22 cellular contexts compared by ENCODE assay signal in genomic region chr11:66494458-66494857, GRCh38. TPM values are rescaled to one million over a fixed set of nuclear protein-coding genes. Genes with fewer than 3 reads are reported as not detected.
A peak's percentile ranks its signal among the peaks of the same experiment; 100 is the strongest.
DNase-seq lines count a peak whose midpoint lies in the region; ATAC-seq, FAIRE-seq and TF ChIP-seq lines count a peak whose summit lies in the region.
"Had no signal": no experiment of that assay in that cellular context is flagged by ENCODE, and none has a peak within 500 bp of the region (broad histone marks: within the 10 kb centered on the region; RNA-seq: fewer than 3 reads in every experiment).

No MANE protein-coding gene starts in this region.

- H4K20me1 ChIP-seq in HepG2 (ENCODE audit: insufficient read depth, low read length) = no peaks in the 10 kb centered on the region

- TF ChIP-seq CTCF in HepG2 (CRISPR knock-in tag; IDR thresholded peaks at IDR 0.05) (no peak), right lobe of liver (IDR thresholded peaks at IDR 0.05) (no peak)

- H3K27ac ChIP-seq in HepG2 (ENCODE audit: extremely low read length, insufficient read depth, low read length) (no peak overlapping the region), right lobe of liver (no peak overlapping the region)
- H3K27ac ChIP-seq: A549 had no signal

- H3K9ac ChIP-seq in HepG2 (ENCODE audit: insufficient read depth, low read depth, low read length) = no peak overlapping the region
- peak overlapping the region; percentile 47 for H3K9ac ChIP-seq in iPS-15b (ENCODE audit: low read depth, low read length)

- no peaks in the 10 kb centered on the region for H3K79me2 ChIP-seq in HepG2 (ENCODE audit: insufficient read depth, low read length)

- CTCF ChIA-PET in HepG2 (lab: Yijun Ruan, JAX; ENCODE audit: low intra/inter-chr PET ratio, low total read pairs) = no interaction called here

- intact Hi-C loops in HepG2 (cut with micrococcal nuclease; ENCODE audit: unreplicated experiment) = no loop called here
- intact Hi-C loops in right lobe of liver (cut with DNase I) = no loop called here

- no peak overlapping the region for H3K4me2 ChIP-seq in HepG2 (ENCODE audit: low read depth, low read length)
- H3K4me2 ChIP-seq: A549 had no signal

- no peak for FAIRE-seq in HepG2 (lab: Jason Lieb, UNC)
- FAIRE-seq: A549, GM12891, GM18507 had no signal

- H3K4me1 ChIP-seq in HepG2 (ENCODE audit: insufficient read depth, low read length) (peaks cover 8% of the 10 kb centered on the region; the same call in 1 of the 2 replicates), right lobe of liver (no peaks in the 10 kb centered on the region), iPS-15b (ENCODE audit: control insufficient read depth, insufficient read depth, low read length) (peaks cover 3% of the 10 kb centered on the region)
- H3K4me1 ChIP-seq: A549 had no signal

- TF ChIP-seq RAD21 in HepG2 (CRISPR knock-in tag; IDR thresholded peaks at IDR 0.05) = no peak

- no TSS peak for BruUV-seq in HepG2 (replicated peaks; lab: Mats Ljungman, UMichigan)

- TF ChIP-seq EP300 in HepG2 (IDR thresholded peaks at IDR 0.05; ENCODE audit: low read depth in 2 of 2, low read length in 2 of 2) = no peak
- TF ChIP-seq EP300 in HepG2 (CRISPR knock-in tag; IDR thresholded peaks at IDR 0.05; ENCODE audit: borderline replicate concordance) = no peak

- TF ChIP-seq POLR2A in HepG2 (IDR thresholded peaks at IDR 0.05; ENCODE audit: insufficient read depth in 1 of 2, low read depth in 2 of 2, low read length in 2 of 2) (no peak), right lobe of liver (IDR thresholded peaks at IDR 0.05) (no peak)

- H3K9me3 ChIP-seq in HepG2 (ENCODE audit: low read length) (no peaks in the 10 kb centered on the region), right lobe of liver (no peaks in the 10 kb centered on the region), iPS-15b (ENCODE audit: control insufficient read depth, insufficient read depth, low read length) (no peaks in the 10 kb centered on the region)
- H3K9me3 ChIP-seq: A549 had no signal

- H3K36me3 ChIP-seq in HepG2 (replicated peaks in 1 of 2; ENCODE audit: control insufficient read depth in 1 of 2, insufficient read depth in 2 of 2, low read length in 2 of 2) (peaks cover 15 to 34% of the 10 kb centered on the region in 2 experiments; a peak in 4 of 5 replicates), right lobe of liver (peaks cover 0 to 12% (median 3%) of the 10 kb centered on the region in 4 donors), iPS-15b (ENCODE audit: control insufficient read depth, insufficient read depth, low read length) (peaks cover 32% of the 10 kb centered on the region)

- no peak overlapping the region for H2AFZ ChIP-seq in HepG2 (ENCODE audit: low read length)

- 96% methylated on average over 6 of the region's 7 CpGs for WGBS in HepG2 (ENCODE audit: low lambda C conversion rate)
- no CpG with 5 or more reads among the region's 7 CpGs for WGBS in right lobe of liver (ENCODE audit: insufficient coverage, low coverage, low lambda C conversion rate, missing lambda C conversion rate)

- H3K27me3 ChIP-seq in HepG2 (ENCODE audit: control insufficient read depth in 1 of 2, insufficient read depth in 2 of 2, low read length in 2 of 2) (no peaks in the 10 kb centered on the region), right lobe of liver (no peaks in the 10 kb centered on the region), iPS-15b (ENCODE audit: control insufficient read depth, insufficient read depth, low read length) (no peaks in the 10 kb centered on the region)

- POLR2A ChIA-PET in HepG2 (lab: Yijun Ruan, JAX) = interaction anchor here (1.9 kb wide), 1 partner anchor 11 kb away, joined by 4 read pairs; no protein-coding TSS in a partner anchor

- ATAC-seq in HepG2 = no peak
- no peak for ATAC-seq in right lobe of liver
- ATAC-seq in HG03442 (IDR thresholded peaks at IDR 0.05; ENCODE audit: unreplicated experiment) = no peak
- no peak for ATAC-seq in GM21786 (IDR thresholded peaks at IDR 0.05; ENCODE audit: unreplicated experiment)

- H3K4me3 ChIP-seq in HepG2 (replicated peaks in 1 of 3; ENCODE audit: insufficient read depth in 1 of 3, low read depth in 2 of 3, low read length in 3 of 3) = no peak overlapping the region
- H3K4me3 ChIP-seq in right lobe of liver = no peak overlapping the region
- no peak overlapping the region for H3K4me3 ChIP-seq in iPS-15b (ENCODE audit: low read depth, low read length)
- H3K4me3 ChIP-seq: A549 had no signal

- in situ Hi-C loops in HepG2 (cut with HindIII; ENCODE audit: extremely low pct_ligation_motif_present, low pct_unique_long_range_greater_than_20kb) = no loop called here

- DNase-seq in HepG2 (ENCODE audit: low spot score) (no peak), right lobe of liver (no peak)
- DNase-seq: 8988T; ACHN; AML-193; C1 segment of cervical spinal cord; Calu3; CD4-positive, alpha-beta memory T cell; COR-L47; DMS53; DMS79 treated with DMSO at 0.1 percent for 48 hours; GF-D8; GOT3; HCEC 1CT had no signal

RNA-seq across cellular contexts. Expression of gene DPP3, which starts 14.2 kb away (rescaled TPM):
- total RNA-seq in HepG2 (2016; rRNA removed; fragmentation: Illumina TruSeq; extraction: Trizol) (48.7 and 59.8 TPM in 2 replicates), right lobe of liver (10 to 100 TPM; 18.0 to 25.6 (median 22.0) TPM)
- 23.4 and 25.5 TPM in 2 replicates for total RNA-seq in HepG2 (2016; cell fraction: cytosol; rRNA removed; fragmentation: Illumina TruSeq; extraction: Trizol; ENCODE audit: low read depth)
- total RNA-seq in HepG2 (2016; cell fraction: insoluble cytoplasmic fraction; rRNA removed; fragmentation: Illumina TruSeq; extraction: Trizol) = 33.2 and 57.2 TPM in 2 replicates
- total RNA-seq in HepG2 (2016; cell fraction: membrane; rRNA removed; fragmentation: Illumina TruSeq; extraction: Trizol) = 37.2 and 39.3 TPM in 2 replicates
- 41.5 and 47.9 TPM in 2 replicates for total RNA-seq in HepG2 (2016; cell fraction: nucleus; rRNA removed; fragmentation: Illumina TruSeq; extraction: Trizol)
- 38.4 and 48.4 TPM in 2 replicates for polyA plus RNA-seq in HepG2 (2011; rRNA removed)
- 24.8 and 28.9 TPM in 2 replicates for polyA plus RNA-seq in HepG2 (2011; cell fraction: cytosol; rRNA removed)
- polyA plus RNA-seq in HepG2 (2011; cell fraction: nucleus; rRNA removed) = 84.7 and 84.9 TPM in 2 replicates
- polyA plus RNA-seq in HepG2 (2012) = 24.0 and 27.9 TPM in 2 replicates
- polyA plus RNA-seq in HepG2 (2016; cell fraction: cytosol; fragmentation: Illumina TruSeq; extraction: Trizol; ENCODE audit: low read depth) = 25.5 and 28.2 TPM in 2 replicates
- polyA plus RNA-seq in HepG2 (2016; cell fraction: insoluble cytoplasmic fraction; fragmentation: Illumina TruSeq; extraction: Trizol; ENCODE audit: low read depth) = 38.4 and 40.3 TPM in 2 replicates
- 26.4 and 32.4 TPM in 2 replicates for polyA plus RNA-seq in HepG2 (2016; cell fraction: membrane; fragmentation: Illumina TruSeq; extraction: Trizol; ENCODE audit: low read depth)
- polyA plus RNA-seq in HepG2 (2016; cell fraction: nucleus; fragmentation: Illumina TruSeq; extraction: Trizol; ENCODE audit: insufficient read depth, low read depth) = 77.0 and 84.6 TPM in 2 replicates
- polyA minus RNA-seq in HepG2 (2011; rRNA and poly(A)+ RNA removed; ENCODE audit: low replicate concordance) = 109 and 188 TPM in 2 replicates
- polyA minus RNA-seq in HepG2 (2011; cell fraction: cytosol; rRNA and poly(A)+ RNA removed) = 60.2 and 62.2 TPM in 2 replicates
- polyA minus RNA-seq in HepG2 (2011; cell fraction: nucleus; rRNA and poly(A)+ RNA removed) = 41.5 and 52.0 TPM in 2 replicates

RNA-seq across cellular contexts. Expression of gene BBS1, which starts 16.0 kb away (rescaled TPM):
- total RNA-seq in HepG2 (2016; rRNA removed; fragmentation: Illumina TruSeq; extraction: Trizol) = 8.1 and 14.1 TPM in 2 replicates
- 4.8 and 5.7 TPM in 2 replicates for total RNA-seq in HepG2 (2016; cell fraction: cytosol; rRNA removed; fragmentation: Illumina TruSeq; extraction: Trizol; ENCODE audit: low read depth)
- total RNA-seq in HepG2 (2016; cell fraction: insoluble cytoplasmic fraction; rRNA removed; fragmentation: Illumina TruSeq; extraction: Trizol) = 7.6 and 12.8 TPM in 2 replicates
- 5.7 and 6.3 TPM in 2 replicates for total RNA-seq in HepG2 (2016; cell fraction: membrane; rRNA removed; fragmentation: Illumina TruSeq; extraction: Trizol)
- 15.1 and 16.7 TPM in 2 replicates for total RNA-seq in HepG2 (2016; cell fraction: nucleus; rRNA removed; fragmentation: Illumina TruSeq; extraction: Trizol)
- polyA plus RNA-seq in HepG2 (2011; rRNA removed) = 11.7 and 12.1 TPM in 2 replicates
- polyA plus RNA-seq in HepG2 (2011; cell fraction: cytosol; rRNA removed) = 6.2 and 6.5 TPM in 2 replicates
- 45.3 and 52.0 TPM in 2 replicates for polyA plus RNA-seq in HepG2 (2011; cell fraction: nucleus; rRNA removed)
- polyA plus RNA-seq in HepG2 (2012) = 6.7 and 8.6 TPM in 2 replicates
- 0.54 and 0.81 TPM in 2 replicates for polyA plus RNA-seq in HepG2 (2016; cell fraction: cytosol; fragmentation: Illumina TruSeq; extraction: Trizol; ENCODE audit: low read depth)
- polyA plus RNA-seq in HepG2 (2016; cell fraction: insoluble cytoplasmic fraction; fragmentation: Illumina TruSeq; extraction: Trizol; ENCODE audit: low read depth) = 5.3 and 8.5 TPM in 2 replicates
- 1.8 and 2.2 TPM in 2 replicates for polyA plus RNA-seq in HepG2 (2016; cell fraction: membrane; fragmentation: Illumina TruSeq; extraction: Trizol; ENCODE audit: low read depth)
- polyA plus RNA-seq in HepG2 (2016; cell fraction: nucleus; fragmentation: Illumina TruSeq; extraction: Trizol; ENCODE audit: insufficient read depth, low read depth) = 24.8 and 29.8 TPM in 2 replicates
- polyA minus RNA-seq in HepG2 (2011; rRNA and poly(A)+ RNA removed; ENCODE audit: low replicate concordance) = 19.0 and 43.1 TPM in 2 replicates
- polyA minus RNA-seq in HepG2 (2011; cell fraction: cytosol; rRNA and poly(A)+ RNA removed) = 10.1 and 10.6 TPM in 2 replicates
- 24.6 and 34.3 TPM in 2 replicates for polyA minus RNA-seq in HepG2 (2011; cell fraction: nucleus; rRNA and poly(A)+ RNA removed)
- 10 to 100 TPM in 4 of 6 experiments, 1 to 10 TPM in 2; 6.2 to 18.1 (median 11.2) TPM for total RNA-seq in right lobe of liver

RNA-seq across cellular contexts. Expression of gene PELI3, which starts 27.8 kb away (rescaled TPM):
- 2.5 and 4.0 TPM in 2 replicates for total RNA-seq in HepG2 (2016; rRNA removed; fragmentation: Illumina TruSeq; extraction: Trizol)
- 2.7 and 2.8 TPM in 2 replicates for total RNA-seq in HepG2 (2016; cell fraction: cytosol; rRNA removed; fragmentation: Illumina TruSeq; extraction: Trizol; ENCODE audit: low read depth)
- 3.3 and 4.6 TPM in 2 replicates for total RNA-seq in HepG2 (2016; cell fraction: insoluble cytoplasmic fraction; rRNA removed; fragmentation: Illumina TruSeq; extraction: Trizol)
- total RNA-seq in HepG2 (2016; cell fraction: membrane; rRNA removed; fragmentation: Illumina TruSeq; extraction: Trizol) = 4.9 and 6.2 TPM in 2 replicates
- total RNA-seq in HepG2 (2016; cell fraction: nucleus; rRNA removed; fragmentation: Illumina TruSeq; extraction: Trizol) = 2.9 and 3.8 TPM in 2 replicates
- polyA plus RNA-seq in HepG2 (2011; rRNA removed) = 2.0 and 3.1 TPM in 2 replicates
- 2.1 and 2.8 TPM in 2 replicates for polyA plus RNA-seq in HepG2 (2011; cell fraction: cytosol; rRNA removed)
- polyA plus RNA-seq in HepG2 (2011; cell fraction: nucleus; rRNA removed) = 6.4 and 6.9 TPM in 2 replicates
- 2.3 and 2.5 TPM in 2 replicates for polyA plus RNA-seq in HepG2 (2012)
- polyA plus RNA-seq in HepG2 (2016; cell fraction: cytosol; fragmentation: Illumina TruSeq; extraction: Trizol; ENCODE audit: low read depth) = 2.3 and 2.8 TPM in 2 replicates
- polyA plus RNA-seq in HepG2 (2016; cell fraction: insoluble cytoplasmic fraction; fragmentation: Illumina TruSeq; extraction: Trizol; ENCODE audit: low read depth) = 2.7 and 3.9 TPM in 2 replicates
- polyA plus RNA-seq in HepG2 (2016; cell fraction: membrane; fragmentation: Illumina TruSeq; extraction: Trizol; ENCODE audit: low read depth) = 4.7 and 4.9 TPM in 2 replicates
- polyA plus RNA-seq in HepG2 (2016; cell fraction: nucleus; fragmentation: Illumina TruSeq; extraction: Trizol; ENCODE audit: insufficient read depth, low read depth) = 3.0 and 4.4 TPM in 2 replicates
- 7.5 and 11.8 TPM in 2 replicates for polyA minus RNA-seq in HepG2 (2011; rRNA and poly(A)+ RNA removed; ENCODE audit: low replicate concordance)
- 1.6 and 2.0 TPM in 2 replicates for polyA minus RNA-seq in HepG2 (2011; cell fraction: cytosol; rRNA and poly(A)+ RNA removed)
- 6.6 and 8.0 TPM in 2 replicates for polyA minus RNA-seq in HepG2 (2011; cell fraction: nucleus; rRNA and poly(A)+ RNA removed)
- 1 to 10 TPM; 2.0 to 5.3 (median 3.2) TPM for total RNA-seq in right lobe of liver

RNA-seq across cellular contexts. Expression of gene ZDHHC24, which starts 51.4 kb away (rescaled TPM):
- total RNA-seq in HepG2 (2016; rRNA removed; fragmentation: Illumina TruSeq; extraction: Trizol) = 1.9 and 4.3 TPM in 2 replicates
- 1.9 and 2.0 TPM in 2 replicates for total RNA-seq in HepG2 (2016; cell fraction: cytosol; rRNA removed; fragmentation: Illumina TruSeq; extraction: Trizol; ENCODE audit: low read depth)
- 1.8 and 4.6 TPM in 2 replicates for total RNA-seq in HepG2 (2016; cell fraction: insoluble cytoplasmic fraction; rRNA removed; fragmentation: Illumina TruSeq; extraction: Trizol)
- 2.5 and 3.7 TPM in 2 replicates for total RNA-seq in HepG2 (2016; cell fraction: membrane; rRNA removed; fragmentation: Illumina TruSeq; extraction: Trizol)
- 3.0 and 4.3 TPM in 2 replicates for total RNA-seq in HepG2 (2016; cell fraction: nucleus; rRNA removed; fragmentation: Illumina TruSeq; extraction: Trizol)
- polyA plus RNA-seq in HepG2 (2011; rRNA removed) = 4.3 and 6.0 TPM in 2 replicates
- 4.4 and 5.3 TPM in 2 replicates for polyA plus RNA-seq in HepG2 (2011; cell fraction: cytosol; rRNA removed)
- 3.9 and 4.1 TPM in 2 replicates for polyA plus RNA-seq in HepG2 (2011; cell fraction: nucleus; rRNA removed)
- 2.8 and 3.2 TPM in 2 replicates for polyA plus RNA-seq in HepG2 (2012)
- 1.6 and 2.2 TPM in 2 replicates for polyA plus RNA-seq in HepG2 (2016; cell fraction: cytosol; fragmentation: Illumina TruSeq; extraction: Trizol; ENCODE audit: low read depth)
- 1.4 and 1.8 TPM in 2 replicates for polyA plus RNA-seq in HepG2 (2016; cell fraction: insoluble cytoplasmic fraction; fragmentation: Illumina TruSeq; extraction: Trizol; ENCODE audit: low read depth)
- 1.8 TPM in 2 replicates for polyA plus RNA-seq in HepG2 (2016; cell fraction: membrane; fragmentation: Illumina TruSeq; extraction: Trizol; ENCODE audit: low read depth)
- 5.7 and 6.0 TPM in 2 replicates for polyA plus RNA-seq in HepG2 (2016; cell fraction: nucleus; fragmentation: Illumina TruSeq; extraction: Trizol; ENCODE audit: insufficient read depth, low read depth)
- polyA minus RNA-seq in HepG2 (2011; rRNA and poly(A)+ RNA removed; ENCODE audit: low replicate concordance) = 5.8 and 12.6 TPM in 2 replicates
- polyA minus RNA-seq in HepG2 (2011; cell fraction: cytosol; rRNA and poly(A)+ RNA removed) = 4.6 and 5.8 TPM in 2 replicates
- 0.77 and 1.1 TPM in 2 replicates for polyA minus RNA-seq in HepG2 (2011; cell fraction: nucleus; rRNA and poly(A)+ RNA removed)
- 10 to 100 TPM in 1 of 6 experiments, 1 to 10 TPM in 5; 3.6 to 15.5 (median 5.8) TPM for total RNA-seq in right lobe of liver

RNA-seq across cellular contexts. Expression of gene ACTN3, which starts 52.2 kb away (rescaled TPM):
- total RNA-seq in HepG2 (2016; rRNA removed; fragmentation: Illumina TruSeq; extraction: Trizol) = 0.04 TPM in 1 of 2 replicates, not detected in the other
- not detected in 2 replicates for total RNA-seq in HepG2 (2016; cell fraction: cytosol; rRNA removed; fragmentation: Illumina TruSeq; extraction: Trizol; ENCODE audit: low read depth)
- not detected in 2 replicates for total RNA-seq in HepG2 (2016; cell fraction: insoluble cytoplasmic fraction; rRNA removed; fragmentation: Illumina TruSeq; extraction: Trizol)
- total RNA-seq in HepG2 (2016; cell fraction: membrane; rRNA removed; fragmentation: Illumina TruSeq; extraction: Trizol) = not detected in 2 replicates
- not detected in 2 replicates for total RNA-seq in HepG2 (2016; cell fraction: nucleus; rRNA removed; fragmentation: Illumina TruSeq; extraction: Trizol)
- polyA plus RNA-seq in HepG2 (2011; rRNA removed) = 0.07 and 0.09 TPM in 2 replicates
- 0.01 and 0.03 TPM in 2 replicates for polyA plus RNA-seq in HepG2 (2011; cell fraction: cytosol; rRNA removed)
- polyA plus RNA-seq in HepG2 (2011; cell fraction: nucleus; rRNA removed) = 0.85 and 1.2 TPM in 2 replicates
- polyA plus RNA-seq in HepG2 (2012) = 0.07 and 0.21 TPM in 2 replicates
- not detected in 2 replicates for polyA plus RNA-seq in HepG2 (2016; cell fraction: cytosol; fragmentation: Illumina TruSeq; extraction: Trizol; ENCODE audit: low read depth)
- polyA plus RNA-seq in HepG2 (2016; cell fraction: insoluble cytoplasmic fraction; fragmentation: Illumina TruSeq; extraction: Trizol; ENCODE audit: low read depth) = not detected in 2 replicates
- not detected in 2 replicates for polyA plus RNA-seq in HepG2 (2016; cell fraction: membrane; fragmentation: Illumina TruSeq; extraction: Trizol; ENCODE audit: low read depth)
- 0.15 and 0.25 TPM in 2 replicates for polyA plus RNA-seq in HepG2 (2016; cell fraction: nucleus; fragmentation: Illumina TruSeq; extraction: Trizol; ENCODE audit: insufficient read depth, low read depth)
- not detected in 2 replicates for polyA minus RNA-seq in HepG2 (2011; rRNA and poly(A)+ RNA removed; ENCODE audit: low replicate concordance)
- not detected in 2 replicates for polyA minus RNA-seq in HepG2 (2011; cell fraction: cytosol; rRNA and poly(A)+ RNA removed)
- polyA minus RNA-seq in HepG2 (2011; cell fraction: nucleus; rRNA and poly(A)+ RNA removed) = 0.25 TPM in 1 of 2 replicates, not detected in the other
- not detected for total RNA-seq in right lobe of liver
- total RNA-seq: Calu3, Daoy had no signal
- polyA plus RNA-seq: A549; BJ; CD4-positive, alpha-beta memory T cell had no signal
